8 cellular contexts compared by ENCODE assay signal in the genomic region with DNA sequence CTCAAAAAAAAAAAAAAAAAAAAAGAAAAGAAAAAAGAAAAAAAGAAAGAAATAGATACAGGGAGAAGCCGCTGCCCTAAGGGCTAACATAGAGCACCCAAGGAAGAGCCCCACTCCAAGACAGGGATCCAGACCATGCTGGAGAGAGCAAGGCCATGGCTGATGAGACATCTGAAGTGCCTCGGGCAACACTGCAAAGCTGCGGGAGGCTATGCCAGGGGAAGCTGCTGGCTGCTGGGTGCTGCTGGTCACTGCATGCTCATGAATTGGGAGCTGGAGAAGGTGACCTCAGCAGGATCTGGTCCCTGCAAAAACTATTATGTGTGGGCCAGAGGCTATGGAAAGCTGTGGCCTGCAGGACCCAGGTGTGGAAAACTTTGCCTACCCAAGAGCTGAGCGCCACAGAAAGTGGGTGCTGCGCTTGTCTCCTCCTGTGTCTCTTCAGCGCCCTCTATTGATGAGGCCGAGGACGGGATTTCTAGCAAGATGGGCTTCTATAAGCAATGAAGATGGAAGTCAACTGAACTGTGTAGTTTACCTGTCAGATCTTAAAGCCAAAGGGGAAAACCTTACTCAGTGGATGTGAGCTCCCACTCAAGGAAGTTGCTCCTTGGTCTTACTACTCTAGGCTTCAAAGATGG. TPM values are rescaled to one million over a fixed set of nuclear protein-coding genes. Genes with fewer than 3 reads are reported as not detected.
DNase-seq lines count a peak whose midpoint lies in the region; ATAC-seq and TF ChIP-seq lines count a peak whose summit lies in the region.

No MANE protein-coding gene starts in this region.

- TF ChIP-seq CTCF in OCI-LY1 (IDR thresholded peaks at IDR 0.05; ENCODE audit: low read length) (peak; percentile 89), esophagus squamous epithelium (IDR thresholded peaks at IDR 0.05) (peak; percentile 56 to 79 (median 69)), neutrophil (IDR thresholded peaks at IDR 0.05) (peak; percentile 23), thyroid gland (IDR thresholded peaks at IDR 0.05) (peak in 5 of 6 experiments; percentile 45 to 70 (median 51))

- H3K4me3 ChIP-seq in OCI-LY1 (ENCODE audit: low read depth, low read length, poor library complexity, severe bottlenecking) (no peak overlapping the region), esophagus squamous epithelium (no peak overlapping the region), neutrophil (ENCODE audit: low read depth in 1 of 2, low read length in 1 of 2) (no peak overlapping the region), thyroid gland (replicated peaks in 1 of 3) (no peak overlapping the region)

- ATAC-seq in HG03280 (IDR thresholded peaks at IDR 0.05; ENCODE audit: unreplicated experiment), result no peak

- no peak overlapping the region for H2AFZ ChIP-seq in OCI-LY1 (ENCODE audit: low read length)

- peaks cover 7% of the 10 kb centered on the region for H3K4me1 ChIP-seq in OCI-LY1 (ENCODE audit: insufficient read depth, low read length, severe bottlenecking)
- H3K4me1 ChIP-seq in esophagus squamous epithelium, result peaks cover 0 to 15% (median 8%) of the 10 kb centered on the region in 3 donors
- peaks cover 6% of the 10 kb centered on the region in 2 experiments for H3K4me1 ChIP-seq in neutrophil (ENCODE audit: control insufficient read depth in 1 of 2, insufficient read depth in 1 of 2, low read depth in 1 of 2, low read length in 1 of 2)
- H3K4me1 ChIP-seq in thyroid gland, result peaks cover 0 to 7% of the 10 kb centered on the region in 2 donors

- H3K9ac ChIP-seq in OCI-LY1 (ENCODE audit: low read length), result no peak overlapping the region

- H4K20me1 ChIP-seq in OCI-LY1 (ENCODE audit: insufficient read depth, low read length), result no peaks in the 10 kb centered on the region

- DNase-seq in COR-L47 (lab: John Stamatoyannopoulos, UW) (peak; percentile 72), HuH-7 (ENCODE audit: low spot score) (peak; percentile 99), esophagus squamous epithelium (lab: John Stamatoyannopoulos, UW) (no peak), thyroid gland (peak; percentile 67 to 74)
- peak; percentile 79 for DNase-seq in activated CD8-positive, alpha-beta memory T cell treated with anti-CD3 and anti-CD28 coated beads, Interleukin-2, amount 50 U/mL, for 48 hours

- H3K36me3 ChIP-seq in OCI-LY1 (ENCODE audit: insufficient read depth, low read length), result no peaks in the 10 kb centered on the region
- no peaks in the 10 kb centered on the region for H3K36me3 ChIP-seq in esophagus squamous epithelium
- H3K36me3 ChIP-seq in neutrophil, result no peaks in the 10 kb centered on the region
- H3K36me3 ChIP-seq in thyroid gland, result no peaks in the 10 kb centered on the region

- H3K27me3 ChIP-seq in OCI-LY1 (ENCODE audit: insufficient read depth, low read length) (no peaks in the 10 kb centered on the region), esophagus squamous epithelium (peaks cover 0 to 21% (median 0%) of the 10 kb centered on the region in 4 donors), neutrophil (peaks cover 41% of the 10 kb centered on the region), thyroid gland (no peaks in the 10 kb centered on the region)

- TF ChIP-seq POLR2A in esophagus squamous epithelium (IDR thresholded peaks at IDR 0.05) (no peak), thyroid gland (IDR thresholded peaks at IDR 0.05) (no peak)

- H3K4me2 ChIP-seq in OCI-LY1 (ENCODE audit: low read length), result no peak overlapping the region

- H3K79me2 ChIP-seq in OCI-LY1 (ENCODE audit: insufficient read depth, low read length), result no peaks in the 10 kb centered on the region

- intact Hi-C loops in esophagus squamous epithelium (cut with DNase I) (no loop called here), thyroid gland (cut with DNase I) (no loop called here)

- WGBS in esophagus squamous epithelium, 2 donors, result 21 to 23% methylated on average over 7 to 8 of the region's 8 CpGs
- 28 to 33% methylated on average over 8 of the region's 8 CpGs for WGBS in thyroid gland, 2 donors

- H3F3A ChIP-seq in OCI-LY1 (ENCODE audit: insufficient read depth, low read length), result no peaks in the 10 kb centered on the region; the same call in 1 of the 2 replicates

- H3K9me3 ChIP-seq in OCI-LY1 (ENCODE audit: low read length), result no peaks in the 10 kb centered on the region
- no peaks in the 10 kb centered on the region for H3K9me3 ChIP-seq in esophagus squamous epithelium
- H3K9me3 ChIP-seq in neutrophil, result no peaks in the 10 kb centered on the region
- H3K9me3 ChIP-seq in thyroid gland, result no peaks in the 10 kb centered on the region

- H3K9me2 ChIP-seq in OCI-LY1 (ENCODE audit: low read depth, low read length), result no peaks in the 10 kb centered on the region

- H3K27ac ChIP-seq in OCI-LY1 (ENCODE audit: low read depth, low read length, poor library complexity, severe bottlenecking) (no peak overlapping the region), esophagus squamous epithelium (no peak overlapping the region), neutrophil (no peak overlapping the region), thyroid gland (no peak overlapping the region)

RNA-seq across cellular contexts. Expression of gene SLC29A2, which starts 17.3 kb away (rescaled TPM):
- 1 to 10 TPM; 2.9 to 5.5 (median 4.8) TPM for total RNA-seq in esophagus squamous epithelium
- 10 to 100 TPM in 2 of 4 donors, 1 to 10 TPM in 2; 5.0 to 11.4 (median 8.3) TPM for total RNA-seq in thyroid gland

RNA-seq across cellular contexts. Expression of gene NPAS4, which starts 32.0 kb away (rescaled TPM):
- total RNA-seq in esophagus squamous epithelium (under 1 TPM in 1 of 4 donors, not detected in 3; 0.38 TPM), thyroid gland (not detected)

RNA-seq across cellular contexts. Expression of gene B4GAT1, which starts 41.4 kb away (rescaled TPM):
- total RNA-seq in esophagus squamous epithelium (10 to 100 TPM in 2 of 4 donors, 1 to 10 TPM in 2; 6.8 to 24.0 (median 11.3) TPM), thyroid gland (10 to 100 TPM; 41.1 to 67.2 (median 49.5) TPM)

RNA-seq across cellular contexts. Expression of gene BRMS1, which starts 44.0 kb away (rescaled TPM):
- total RNA-seq in esophagus squamous epithelium (10 to 100 TPM; 43.8 to 65.5 (median 56.8) TPM), thyroid gland (10 to 100 TPM; 41.4 to 64.4 (median 53.8) TPM)

RNA-seq across cellular contexts. Expression of gene MRPL11, which starts 49.8 kb away (rescaled TPM):
- total RNA-seq in esophagus squamous epithelium, result 10 to 100 TPM; 39.3 to 66.4 (median 54.2) TPM
- 10 to 100 TPM; 35.5 to 58.3 (median 39.7) TPM for total RNA-seq in thyroid gland

Comparison
In these comparisons a context has a peak if more than half of its experiments do, and no peak if none do; other contexts are left out.
1. CTCF ChIP-seq: peak in every context shown above with its lines; median percentile 89 in OCI-LY1; 69 in esophagus squamous epithelium; 51 in thyroid gland; 23 in neutrophil.